8 cellular contexts compared by ENCODE assay signal in genomic region chr2:25711641-25712369, GRCh38. TPM values are rescaled to one million over a fixed set of nuclear protein-coding genes. Genes with fewer than 3 reads are reported as not detected.
DNase-seq lines count a peak whose midpoint lies in the region; ATAC-seq and TF ChIP-seq lines count a peak whose summit lies in the region.
"Had no signal": no experiment of that assay in that cellular context is flagged by ENCODE, and none has a peak within 500 bp of the region (broad histone marks: within the 10 kb centered on the region; RNA-seq: fewer than 3 reads in every experiment).

No MANE protein-coding gene starts in this region.

- H3K9me3 ChIP-seq in GM23248 (ENCODE audit: low read depth) (no peaks in the 10 kb centered on the region), esophagus squamous epithelium (no peaks in the 10 kb centered on the region), colonic mucosa (no peaks in the 10 kb centered on the region)

- H3K4me2 ChIP-seq in GM23248 (ENCODE audit: unreplicated experiment), result no peak overlapping the region

- no peaks in the 10 kb centered on the region for H3K4me1 ChIP-seq in GM23248 (ENCODE audit: insufficient read depth)
- peaks cover 0 to 7% (median 0%) of the 10 kb centered on the region in 3 donors for H3K4me1 ChIP-seq in esophagus squamous epithelium
- no peaks in the 10 kb centered on the region for H3K4me1 ChIP-seq in colonic mucosa

- TF ChIP-seq POLR2A in esophagus squamous epithelium (IDR thresholded peaks at IDR 0.05), result no peak

- H3K9me2 ChIP-seq in GM23248 (ENCODE audit: insufficient read depth), result no peaks in the 10 kb centered on the region

- intact Hi-C loops in esophagus squamous epithelium (cut with DNase I), result no loop called here
- intact Hi-C loops in colonic mucosa (cut with DNase I), result no loop called here

- H3K4me3 ChIP-seq in GM23248 (peak overlapping the region; percentile 14; the same call in 1 of the 2 replicates), esophagus squamous epithelium (peak overlapping the region in 3 of 4 donors; percentile 6 to 40 (median 8)), colonic mucosa (no peak overlapping the region)

- H3K36me3 ChIP-seq in GM23248 (ENCODE audit: low read depth) (no peaks in the 10 kb centered on the region), esophagus squamous epithelium (no peaks in the 10 kb centered on the region), colonic mucosa (no peaks in the 10 kb centered on the region)

- no peaks in the 10 kb centered on the region for H3F3A ChIP-seq in GM23248 (ENCODE audit: insufficient read depth)

- H3K79me2 ChIP-seq in GM23248 (ENCODE audit: insufficient read depth), result no peaks in the 10 kb centered on the region

- H3K9ac ChIP-seq in GM23248 (no peak overlapping the region), colonic mucosa (ENCODE audit: low read depth in 2 of 2, low read length in 2 of 2) (no peak overlapping the region)

- DNase-seq in GM23248, result no peak
- peak; percentile 11 for DNase-seq in NOMO-1 treated with dmso at 0.1 percent for 144 hours (lab: John Stamatoyannopoulos, UW; ENCODE audit: unreplicated experiment)
- no peak for DNase-seq in esophagus squamous epithelium (lab: John Stamatoyannopoulos, UW)
- DNase-seq in renal cortical epithelial cell (ENCODE audit: low read depth), result peak; percentile 48
- DNase-seq in colonic mucosa, result no peak

- no peak overlapping the region for H3K27ac ChIP-seq in GM23248
- no peak overlapping the region for H3K27ac ChIP-seq in esophagus squamous epithelium
- H3K27ac ChIP-seq in colonic mucosa, result no peak overlapping the region

- H4K20me1 ChIP-seq in GM23248 (ENCODE audit: insufficient read depth), result no peaks in the 10 kb centered on the region

- 25 to 32% methylated on average over 13 of the region's 13 CpGs for WGBS in GM23248 (ENCODE audit: low coverage in 1 of 2, low lambda C conversion rate in 2 of 2, missing lambda C conversion rate in 2 of 2), 2 experiments
- WGBS in esophagus squamous epithelium, 2 donors, result 24 to 30% methylated on average over 13 of the region's 13 CpGs

- H2AFZ ChIP-seq in GM23248, result peak overlapping the region; percentile 53; the same call in 1 of the 2 replicates

- in situ Hi-C loops in GM23248 (cut with MboI), result no loop called here

- ATAC-seq in HG02588 (IDR thresholded peaks at IDR 0.05; ENCODE audit: unreplicated experiment) (no peak), HG03442 (IDR thresholded peaks at IDR 0.05; ENCODE audit: unreplicated experiment) (no peak)
- ATAC-seq: activated CD4-positive, CD25-positive, alpha-beta regulatory T cell treated with anti-CD3 and anti-CD28 coated beads, Interleukin-2, amount 50 U/mL, for 24 hours had no signal

- TF ChIP-seq CTCF in esophagus squamous epithelium (IDR thresholded peaks at IDR 0.05) (no peak), colonic mucosa (IDR thresholded peaks at IDR 0.05) (no peak)

- H3K27me3 ChIP-seq in GM23248 (replicated peaks; ENCODE audit: insufficient read depth) (peaks cover 29% of the 10 kb centered on the region), esophagus squamous epithelium (peaks cover 0 to 3% (median 0%) of the 10 kb centered on the region in 4 donors), colonic mucosa (no peaks in the 10 kb centered on the region)

RNA-seq across cellular contexts. Expression of gene DTNB, which starts 38.4 kb away (rescaled TPM):
- total RNA-seq in GM23248 (2014; rRNA removed; shearing (Covaris generic)), result 1.1 and 1.4 TPM in 2 replicates
- 4.0 and 4.1 TPM in 2 replicates for polyA plus RNA-seq in GM23248 (2016; fragmentation: Nextera tagmentation; extraction: Ambion mirVana)
- total RNA-seq in esophagus squamous epithelium, result 10 to 100 TPM in 2 of 4 donors, 1 to 10 TPM in 2; 7.8 to 17.2 (median 9.6) TPM
- 5.0 and 10.7 TPM in 2 replicates for total RNA-seq in renal cortical epithelial cell
- 1 to 10 TPM; 5.2 to 9.3 TPM for total RNA-seq in colonic mucosa

Comparison
In these comparisons a context has a peak if more than half of its experiments do, and no peak if none do; other contexts are left out.
1. DNase-seq: peak in NOMO-1 treated with dmso at 0.1 percent for 144 hours (single experiment) and renal cortical epithelial cell (single experiment); none in GM23248 (single experiment), esophagus squamous epithelium (single experiment) and colonic mucosa (single experiment).